ENCODE assay signal across 10 cellular contexts in genomic region chr2:20676353-20677215, GRCh38. TPM values are rescaled to one million over a fixed set of nuclear protein-coding genes. Genes with fewer than 3 reads are reported as not detected.
DNase-seq lines count a peak whose midpoint lies in the region; ATAC-seq and TF ChIP-seq lines count a peak whose summit lies in the region.
"Had no signal": no experiment of that assay in that cellular context is flagged by ENCODE, and none has a peak within 500 bp of the region (broad histone marks: within the 10 kb centered on the region; RNA-seq: fewer than 3 reads in every experiment).

No MANE protein-coding gene starts in this region.

- ATAC-seq in GM21367 (IDR thresholded peaks at IDR 0.05; ENCODE audit: unreplicated experiment) (peak; percentile 74), HG03439 (IDR thresholded peaks at IDR 0.05; ENCODE audit: unreplicated experiment) (peak; percentile 78), gastroesophageal sphincter (peak; percentile 72)

- WGBS in gastroesophageal sphincter (ENCODE audit: low coverage in 1 of 2), 2 donors, result 79 to 100% methylated on average over 2 to 6 of the region's 12 CpGs

- H3K27me3 Mint-ChIP-seq in activated CD4-positive, alpha-beta memory T cell treated with anti-CD3 and anti-CD28 coated beads, Interleukin-2, amount 10 ng/mL, durations not matched to agents 7 days and 5 days, result peaks cover 14% of the 10 kb centered on the region

- no peak overlapping the region for H3K27ac Mint-ChIP-seq in activated CD4-positive, alpha-beta memory T cell treated with anti-CD3 and anti-CD28 coated beads, Interleukin-2, amount 10 ng/mL, durations not matched to agents 7 days and 5 days

- no peaks in the 10 kb centered on the region for H3K9me3 Mint-ChIP-seq in activated CD4-positive, alpha-beta memory T cell treated with anti-CD3 and anti-CD28 coated beads, Interleukin-2, amount 10 ng/mL, durations not matched to agents 7 days and 5 days

- peaks cover 28% of the 10 kb centered on the region for H3K27me3 ChIP-seq in gastroesophageal sphincter

- peak in 3 of 4 experiments; percentile 15 to 37 (median 33) for TF ChIP-seq CTCF in gastroesophageal sphincter (IDR thresholded peaks at IDR 0.05)

- no peak overlapping the region for H3K4me3 Mint-ChIP-seq in activated CD4-positive, alpha-beta memory T cell treated with anti-CD3 and anti-CD28 coated beads, Interleukin-2, amount 10 ng/mL, durations not matched to agents 7 days and 5 days

- peaks cover 0 to 66% (median 0%) of the 10 kb centered on the region in 3 donors for H3K4me1 ChIP-seq in gastroesophageal sphincter

- peak; percentile 18 for DNase-seq in DMS53 treated with DMSO at 0.1 percent for 48 hours (lab: John Stamatoyannopoulos, UW; ENCODE audit: unreplicated experiment)
- DNase-seq in central memory CD4-positive, alpha-beta T cell, result no peak
- DNase-seq in NCI-H446 treated with DMSO at 0.1 percent for 48 hours (lab: John Stamatoyannopoulos, UW), result no peak
- no peak for DNase-seq in activated CD4-positive, alpha-beta memory T cell treated with anti-CD3 and anti-CD28 coated beads, Interleukin-2, amount 10 ng/mL, durations not matched to agents 7 days and 5 days
- DNase-seq in stimulated activated CD4-positive, alpha-beta T cell treated with anti-CD3 and anti-CD28 coated beads, Interleukin-4, amount 100 ng/mL, for 24 hours, result no peak
- DNase-seq: midbrain, NCI-H524 treated with DMSO at 0.1 percent for 48 hours had no signal

- POLR2A ChIA-PET in activated CD4-positive, alpha-beta memory T cell treated with anti-CD3 and anti-CD28 coated beads, Interleukin-2, amount 10 ng/mL, durations not matched to agents 7 days and 5 days (lab: Charles Lee), result interaction anchor here (2.1 to 3.4 kb wide), 2 partner anchors 10 to 26 kb away, joined by 6 to 11 read pairs; partner anchors contain the start of genes GDF7 and HS1BP3

- TF ChIP-seq EP300 in gastroesophageal sphincter (IDR thresholded peaks at IDR 0.05), result no peak

- H3K4me1 Mint-ChIP-seq in activated CD4-positive, alpha-beta memory T cell treated with anti-CD3 and anti-CD28 coated beads, Interleukin-2, amount 10 ng/mL, durations not matched to agents 7 days and 5 days, result peaks cover 2% of the 10 kb centered on the region

- H3K36me3 ChIP-seq in gastroesophageal sphincter, result peaks cover 0 to 16% of the 10 kb centered on the region in 2 donors

- no peak overlapping the region for H3K4me3 ChIP-seq in gastroesophageal sphincter

- TF ChIP-seq POLR2A in gastroesophageal sphincter (IDR thresholded peaks at IDR 0.05), result no peak

- no peaks in the 10 kb centered on the region for H3K9me3 ChIP-seq in gastroesophageal sphincter

- CTCF ChIA-PET in activated CD4-positive, alpha-beta memory T cell treated with anti-CD3 and anti-CD28 coated beads, Interleukin-2, amount 10 ng/mL, durations not matched to agents 7 days and 5 days (lab: Charles Lee), result interaction anchor here (0.7 to 1.9 kb wide), 7 partner anchors 9 to 106 kb away, joined by 3 to 15 read pairs (median 3); no protein-coding TSS in a partner anchor

- H3K27ac ChIP-seq in gastroesophageal sphincter, result peak overlapping the region in 2 of 4 donors; percentile 61 to 65

- H3K36me3 Mint-ChIP-seq in activated CD4-positive, alpha-beta memory T cell treated with anti-CD3 and anti-CD28 coated beads, Interleukin-2, amount 10 ng/mL, durations not matched to agents 7 days and 5 days (ENCODE audit: low read depth), result no peaks in the 10 kb centered on the region

RNA-seq across cellular contexts. Expression of gene GDF7, which starts 9.6 kb away (rescaled TPM):
- total RNA-seq in gastroesophageal sphincter, result 10 to 100 TPM in 3 of 4 donors, 1 to 10 TPM in 1; 1.2 to 19.9 (median 15.3) TPM
- total RNA-seq in activated CD4-positive, alpha-beta memory T cell treated with anti-CD3 and anti-CD28 coated beads, Interleukin-2, amount 10 ng/mL, durations not matched to agents 7 days and 5 days, result not detected

RNA-seq across cellular contexts. Expression of gene HS1BP3, which starts 25.7 kb away (rescaled TPM):
- 10 to 100 TPM; 42.8 to 89.1 (median 61.4) TPM for total RNA-seq in gastroesophageal sphincter
- 10 to 100 TPM; 17.2 to 19.4 TPM for total RNA-seq in activated CD4-positive, alpha-beta memory T cell treated with anti-CD3 and anti-CD28 coated beads, Interleukin-2, amount 10 ng/mL, durations not matched to agents 7 days and 5 days
